ENCODE assay signal across 17 cellular contexts in the genomic region with DNA sequence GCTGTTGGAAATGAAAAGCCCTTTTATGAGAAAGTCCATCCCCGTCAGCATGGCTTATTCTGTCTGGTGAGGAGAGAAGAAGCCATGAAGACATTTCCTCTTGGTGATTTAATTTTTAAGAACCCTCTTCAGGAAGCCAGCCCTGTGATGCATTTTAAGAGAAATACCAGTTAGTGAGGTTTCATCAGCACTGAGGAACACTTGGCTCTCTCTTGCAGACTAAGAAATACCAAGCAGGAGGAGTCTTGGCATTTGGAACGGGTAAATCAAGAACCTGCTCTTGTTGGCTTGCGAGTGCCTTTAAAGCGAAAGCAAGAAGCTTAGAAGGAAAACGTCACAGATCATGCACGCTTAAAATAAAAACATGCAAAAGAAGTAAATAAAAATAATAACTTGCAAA. TPM values are rescaled to one million over a fixed set of nuclear protein-coding genes. Genes with fewer than 3 reads are reported as not detected.
A peak's percentile ranks its signal among the peaks of the same experiment; 100 is the strongest.
DNase-seq lines count a peak whose midpoint lies in the region; TF ChIP-seq lines count a peak whose summit lies in the region.
"Had no signal": no experiment of that assay in that cellular context is flagged by ENCODE, and none has a peak within 500 bp of the region (broad histone marks: within the 10 kb centered on the region; RNA-seq: fewer than 3 reads in every experiment).

No MANE protein-coding gene starts in this region.

- H2AK5ac ChIP-seq in mesenchymal stem cell (ENCODE audit: low read length, severe bottlenecking): no peak overlapping the region

- H3K9me3 ChIP-seq in DOHH2 (ENCODE audit: control insufficient read depth, insufficient read depth, low read length) (no peaks in the 10 kb centered on the region), SK-N-MC (ENCODE audit: low read depth, low read length) (no peaks in the 10 kb centered on the region), mesenchymal stem cell (ENCODE audit: control insufficient read depth, low read length) (no peaks in the 10 kb centered on the region), transverse colon (no peaks in the 10 kb centered on the region)

- no peak overlapping the region for H2BK15ac ChIP-seq in mesenchymal stem cell (ENCODE audit: low read depth, poor library complexity, severe bottlenecking)

- WGBS in mesenchymal stem cell: 94% methylated on average over 4 of the region's 6 CpGs
- 81 to 84% methylated on average over 6 of the region's 6 CpGs for WGBS in transverse colon (ENCODE audit: low coverage in 1 of 2), 2 donors

- H3K23ac ChIP-seq in mesenchymal stem cell (ENCODE audit: low read length in 2 of 2): no peak overlapping the region

- H3K9me2 ChIP-seq in DOHH2 (replicated peaks; ENCODE audit: control insufficient read depth, low read length): no peaks in the 10 kb centered on the region

- H3F3A ChIP-seq in DOHH2 (ENCODE audit: control insufficient read depth, insufficient read depth): no peaks in the 10 kb centered on the region

- H3K18ac ChIP-seq in mesenchymal stem cell (ENCODE audit: low read depth in 1 of 2, low read length in 2 of 2): no peak overlapping the region

- H2BK120ac ChIP-seq in mesenchymal stem cell (ENCODE audit: low read depth, low read length): no peak overlapping the region

- H3K36me3 ChIP-seq in DOHH2 (ENCODE audit: control insufficient read depth, low read length) (0 out of 2 replicates have a peak, but pooled peaks cover 2% of the 10 kb centered on the region), SK-N-MC (ENCODE audit: insufficient read depth, low read length) (no peaks in the 10 kb centered on the region), mesenchymal stem cell (ENCODE audit: control insufficient read depth in 1 of 2, insufficient read depth in 2 of 2, low read depth in 1 of 2, low read length in 2 of 2) (peaks cover 2 to 4% of the 10 kb centered on the region in 2 experiments), transverse colon (no peaks in the 10 kb centered on the region)

- H4K20me1 ChIP-seq in DOHH2 (ENCODE audit: control insufficient read depth, insufficient read depth, low read depth, low read length): peaks cover 15% of the 10 kb centered on the region

- H3K27me3 ChIP-seq in DOHH2 (ENCODE audit: control insufficient read depth, low read length): no peaks in the 10 kb centered on the region
- no peaks in the 10 kb centered on the region for H3K27me3 ChIP-seq in mesenchymal stem cell (ENCODE audit: control insufficient read depth in 1 of 2, insufficient read depth in 1 of 2, low read length in 2 of 2)
- H3K27me3 ChIP-seq in transverse colon: no peaks in the 10 kb centered on the region

- peaks cover 14% of the 10 kb centered on the region for H3K4me1 ChIP-seq in DOHH2 (ENCODE audit: control insufficient read depth, low read length)
- H3K4me1 ChIP-seq in mesenchymal stem cell (ENCODE audit: control insufficient read depth, insufficient read depth, low read depth, low read length): peaks cover 4% of the 10 kb centered on the region
- H3K4me1 ChIP-seq in transverse colon: no peaks in the 10 kb centered on the region

- no peak overlapping the region for H4K91ac ChIP-seq in mesenchymal stem cell (ENCODE audit: low read length)

- no peak overlapping the region for H2BK12ac ChIP-seq in mesenchymal stem cell (ENCODE audit: low read length in 2 of 2)

- no peak overlapping the region for H3K4ac ChIP-seq in mesenchymal stem cell (ENCODE audit: low read depth in 1 of 2, low read length in 2 of 2)

- intact Hi-C loops in transverse colon (cut with DNase I; ENCODE audit: low total_unique reads): no loop called here

- in situ Hi-C loops in transverse colon (cut with MboI; ENCODE audit: low pct_ligation_motif_present in 1 of 4, low pct_unique_long_range_greater_than_20kb in 1 of 4, low sequenced_read_pairs in 3 of 4): loop anchor here in 1 of 4 donors (10.0 kb wide), 1 partner anchor 52 kb away; no protein-coding TSS in a partner anchor
- in situ Hi-C loops in GM13976 (cut with MboI; ENCODE audit: low sequenced_read_pairs, unreplicated experiment): no loop called here

- no peak for TF ChIP-seq EP300 in transverse colon (IDR thresholded peaks at IDR 0.05; ENCODE audit: low read depth)

- H3K79me2 ChIP-seq in DOHH2 (ENCODE audit: control insufficient read depth, low read length): peaks cover 73% of the 10 kb centered on the region

- no peak overlapping the region for H2AFZ ChIP-seq in mesenchymal stem cell (ENCODE audit: low read depth, low read length)

- no peak overlapping the region for H4K8ac ChIP-seq in mesenchymal stem cell (ENCODE audit: low read length)

- TF ChIP-seq POLR2A in transverse colon (IDR thresholded peaks at IDR 0.05): no peak

- H3K27ac ChIP-seq in DOHH2 (ENCODE audit: low read depth, low read length) (no peak overlapping the region), SK-N-MC (0 out of 2 replicates have a peak overlapping the region, but pooled peaks have one; percentile 11), mesenchymal stem cell (ENCODE audit: low read length, poor library complexity, severe bottlenecking) (no peak overlapping the region), transverse colon (peak overlapping the region in 1 of 4 donors; percentile 29)

- H3K79me1 ChIP-seq in mesenchymal stem cell (replicated peaks; ENCODE audit: low read length, poor library complexity, severe bottlenecking): peaks cover 49% of the 10 kb centered on the region

- DNase-seq in SK-N-MC (ENCODE audit: low read depth, low spot score) (no peak), iris pigment epithelial cell (ENCODE audit: low read depth) (peak; percentile 30), stromal cell of bone marrow (ENCODE audit: low read depth) (peak; percentile 27), mesenchymal stem cell (no peak), transverse colon (no peak), GM13976 (ENCODE audit: low spot score) (no peak)
- DNase-seq: activated CD4-positive, alpha-beta T cell treated with anti-CD3 and anti-CD28 coated beads, Interleukin-2, amount 50 U/mL, for 1 hour; activated CD8-positive, alpha-beta memory T cell treated with anti-CD3 and anti-CD28 coated beads, Interleukin-2, amount 50 U/mL, for 4 hours; activated effector memory CD4-positive, alpha-beta T cell treated with anti-CD3 and anti-CD28 coated beads, Interleukin-2, amount 50 U/mL, for 16 hours; amniotic stem cell; DMS53; left colon; NCI-H1694; retina; substantia nigra; T-cell had no signal

- H3K4me3 ChIP-seq in DOHH2 (ENCODE audit: low read length) (no peak overlapping the region), SK-N-MC (no peak overlapping the region), mesenchymal stem cell (ENCODE audit: insufficient read depth in 1 of 2, low read depth in 1 of 2, low read length in 2 of 2) (no peak overlapping the region), transverse colon (no peak overlapping the region)

- H3K9ac ChIP-seq in SK-N-MC (ENCODE audit: insufficient read length) (peak overlapping the region; percentile 1), mesenchymal stem cell (ENCODE audit: low read length) (no peak overlapping the region)

- H3K4me2 ChIP-seq in DOHH2 (ENCODE audit: low read length) (0 out of 2 replicates have a peak overlapping the region, but pooled peaks have one; percentile 11), mesenchymal stem cell (ENCODE audit: low read length, poor library complexity, severe bottlenecking) (no peak overlapping the region)

- TF ChIP-seq CTCF in DOHH2 (IDR thresholded peaks at IDR 0.05; ENCODE audit: low read depth, low read length, poor library complexity, severe bottlenecking): no peak
- no peak for TF ChIP-seq CTCF in transverse colon (IDR thresholded peaks at IDR 0.05)
- no peak for TF ChIP-seq CTCF in GM13976 (IDR thresholded peaks at IDR 0.05; ENCODE audit: borderline replicate concordance, control extremely low read depth, extremely low read depth, insufficient read depth, missing control alignments)

- H2BK5ac ChIP-seq in mesenchymal stem cell (ENCODE audit: low read depth, low read length, poor library complexity, severe bottlenecking): no peak overlapping the region

- no peak overlapping the region for H3K14ac ChIP-seq in mesenchymal stem cell (ENCODE audit: low read length in 2 of 2)

RNA-seq across cellular contexts. Expression of gene RAB11FIP3, which starts 17.5 kb away (rescaled TPM):
- polyA plus RNA-seq in mesenchymal stem cell (2013, experiment 1 of 2): 15.0 TPM
- 14.4 TPM for polyA plus RNA-seq in mesenchymal stem cell (2013, experiment 2 of 2)
- 10 to 100 TPM; 21.6 to 56.5 (median 42.2) TPM for total RNA-seq in transverse colon

RNA-seq across cellular contexts. Expression of gene DECR2, which starts 41.3 kb away (rescaled TPM):
- polyA plus RNA-seq in mesenchymal stem cell (2013, experiment 1 of 2): 21.5 TPM
- 21.2 TPM for polyA plus RNA-seq in mesenchymal stem cell (2013, experiment 2 of 2)
- total RNA-seq in transverse colon: 100 to 1,000 TPM in 2 of 4 donors, 10 to 100 TPM in 2; 65.7 to 148 (median 108) TPM

RNA-seq across cellular contexts. Expression of gene NME4, which starts 46.0 kb away (rescaled TPM):
- polyA plus RNA-seq in mesenchymal stem cell (2013, experiment 1 of 2): 411 TPM
- 395 TPM for polyA plus RNA-seq in mesenchymal stem cell (2013, experiment 2 of 2)
- total RNA-seq in transverse colon: 10 to 100 TPM; 37.5 to 82.3 (median 58.1) TPM

Comparison
In these comparisons a context has a peak if more than half of its experiments do, and no peak if none do; other contexts are left out.
1. DNase-seq: peak in iris pigment epithelial cell (single experiment) and stromal cell of bone marrow (single experiment); none in SK-N-MC (single experiment), mesenchymal stem cell (single experiment), transverse colon (single experiment) and GM13976 (single experiment).